In genomic region chr3:72372161-72372560, GRCh38 we compare ENCODE assay signal across 23 cellular contexts.
"Had no signal": no experiment of that assay in that cellular context is flagged by ENCODE, and none has a peak within 500 bp of the region (broad histone marks: within the 10 kb centered on the region; RNA-seq: fewer than 3 reads in every experiment).

No MANE protein-coding gene starts in this region.

- H3K4me1 ChIP-seq: breast epithelium, left ventricle myocardium inferior had no signal

- H3K4me3 Mint-ChIP-seq: activated CD4-positive, alpha-beta T cell treated with anti-CD3 and anti-CD28 coated beads, Interleukin-2, amount 10 ng/mL, durations not matched to agents 7 days and 5 days; activated CD8-positive, alpha-beta T cell treated with anti-CD3 and anti-CD28 coated beads for 36 hours; activated naive CD4-positive, alpha-beta T cell treated with anti-CD3 and anti-CD28 coated beads, Interleukin-2, amount 50 U/mL, for 24 hours; activated naive CD8-positive, alpha-beta T cell treated with anti-CD3 and anti-CD28 coated beads, Interleukin-2, amount 50 U/mL, for 24 hours; activated T-cell treated with anti-CD3 and anti-CD28 coated beads, Interleukin-2, amount 50 U/mL, for 4 hours; natural killer cell treated with Interleukin-12 subunit alpha and Interleukin-12 subunit beta and Interleukin-15 and Interleukin-18, amount 100 ng/mL, for 72 hours; T-helper 1 cell treated with Interleukin-12 subunit alpha and Interleukin-12 subunit beta and Interleukin-4 antibody, amounts not matched to agents 30 μg/mL and 1 μg/mL, for 36 hours had no signal

- H3K4me3 ChIP-seq: breast epithelium, left ventricle myocardium inferior, lung, mucosa of descending colon, spleen, thoracic aorta had no signal

- H3K9me3 Mint-ChIP-seq: activated CD4-positive, alpha-beta T cell treated with anti-CD3 and anti-CD28 coated beads, Interleukin-2, amount 10 ng/mL, durations not matched to agents 7 days and 5 days; activated CD8-positive, alpha-beta T cell treated with anti-CD3 and anti-CD28 coated beads for 36 hours; activated naive CD4-positive, alpha-beta T cell treated with anti-CD3 and anti-CD28 coated beads, Interleukin-2, amount 50 U/mL, for 24 hours; activated naive CD8-positive, alpha-beta T cell treated with anti-CD3 and anti-CD28 coated beads, Interleukin-2, amount 50 U/mL, for 24 hours; activated T-cell treated with anti-CD3 and anti-CD28 coated beads, Interleukin-2, amount 50 U/mL, for 4 hours; activated T-helper 2 cell treated with anti-CD3 and anti-CD28 coated beads, Interferon-gamma antibody, Interleukin-2, Interleukin-4, amounts not matched to agents 10 μg/mL and 5 μg/mL and 100 μg/mL, durations not matched to agents 14 hours and 24 hours and 36 hours; natural killer cell treated with Interleukin-12 subunit alpha and Interleukin-12 subunit beta and Interleukin-15 and Interleukin-18, amount 100 ng/mL, for 72 hours; T-helper 1 cell treated with Interleukin-12 subunit alpha and Interleukin-12 subunit beta and Interleukin-4 antibody, amounts not matched to agents 30 μg/mL and 1 μg/mL, for 36 hours had no signal

- DNase-seq: activated CD4-positive, alpha-beta T cell treated with anti-CD3 and anti-CD28 coated beads for 1 hour; activated CD4-positive, alpha-beta T cell treated with anti-CD3 and anti-CD28 coated beads, Interleukin-2, amount 10 ng/mL, durations not matched to agents 7 days and 5 days; activated CD8-positive, alpha-beta T cell treated with anti-CD3 and anti-CD28 coated beads for 36 hours; activated naive CD8-positive, alpha-beta T cell treated with anti-CD3 and anti-CD28 coated beads, Interleukin-2, amount 50 U/mL, for 24 hours; activated T-cell treated with anti-CD3 and anti-CD28 coated beads, Interleukin-2, amount 50 U/mL, for 4 hours; amygdala; central memory CD4-positive, alpha-beta T cell; left ventricle myocardium inferior; mucosa of descending colon; right cardiac atrium; spleen; stimulated activated naive CD8-positive, alpha-beta T cell treated with anti-CD3 and anti-CD28 coated beads, Interleukin-15, Interleukin-2, amounts not matched to agents 100 U/mL and 50 U/mL, for 24 hours; T1000; trophoblast cell; WERI-Rb-1 had no signal

- H3K27ac ChIP-seq: breast epithelium, epithelial cell of prostate, left ventricle myocardium inferior, spleen, thoracic aorta, WERI-Rb-1 had no signal

- H3K36me3 Mint-ChIP-seq: natural killer cell treated with Interleukin-12 subunit alpha and Interleukin-12 subunit beta and Interleukin-15 and Interleukin-18, amount 100 ng/mL, for 72 hours had no signal

- H3K27me3 Mint-ChIP-seq: activated CD4-positive, alpha-beta T cell treated with anti-CD3 and anti-CD28 coated beads, Interleukin-2, amount 10 ng/mL, durations not matched to agents 7 days and 5 days; activated CD8-positive, alpha-beta T cell treated with anti-CD3 and anti-CD28 coated beads for 36 hours; activated naive CD4-positive, alpha-beta T cell treated with anti-CD3 and anti-CD28 coated beads, Interleukin-2, amount 50 U/mL, for 24 hours; activated naive CD8-positive, alpha-beta T cell treated with anti-CD3 and anti-CD28 coated beads, Interleukin-2, amount 50 U/mL, for 24 hours; natural killer cell treated with Interleukin-12 subunit alpha and Interleukin-12 subunit beta and Interleukin-15 and Interleukin-18, amount 100 ng/mL, for 72 hours had no signal

- H3K9me3 ChIP-seq: breast epithelium, left ventricle myocardium inferior, mucosa of descending colon, spleen, thoracic aorta had no signal

- ATAC-seq: activated CD8-positive, alpha-beta T cell treated with anti-CD3 and anti-CD28 coated beads for 36 hours; activated naive CD8-positive, alpha-beta T cell treated with anti-CD3 and anti-CD28 coated beads, Interleukin-2, amount 50 U/mL, for 24 hours; mucosa of descending colon; natural killer cell treated with Interleukin-12 subunit alpha and Interleukin-12 subunit beta and Interleukin-15 and Interleukin-18, amount 100 ng/mL, for 72 hours; right cardiac atrium; stimulated activated naive CD8-positive, alpha-beta T cell treated with anti-CD3 and anti-CD28 coated beads, Interleukin-15, Interleukin-2, amounts not matched to agents 100 U/mL and 50 U/mL, for 24 hours had no signal

- H3K36me3 ChIP-seq: breast epithelium, thoracic aorta had no signal

- H3K27ac Mint-ChIP-seq: activated CD4-positive, alpha-beta T cell treated with anti-CD3 and anti-CD28 coated beads, Interleukin-2, amount 10 ng/mL, durations not matched to agents 7 days and 5 days; activated CD8-positive, alpha-beta T cell treated with anti-CD3 and anti-CD28 coated beads for 36 hours; activated naive CD4-positive, alpha-beta T cell treated with anti-CD3 and anti-CD28 coated beads, Interleukin-2, amount 50 U/mL, for 24 hours; activated naive CD8-positive, alpha-beta T cell treated with anti-CD3 and anti-CD28 coated beads, Interleukin-2, amount 50 U/mL, for 24 hours; natural killer cell treated with Interleukin-12 subunit alpha and Interleukin-12 subunit beta and Interleukin-15 and Interleukin-18, amount 100 ng/mL, for 72 hours; T-helper 1 cell treated with Interleukin-12 subunit alpha and Interleukin-12 subunit beta and Interleukin-4 antibody, amounts not matched to agents 30 μg/mL and 1 μg/mL, for 36 hours had no signal

- H3K27me3 ChIP-seq: breast epithelium, spleen had no signal
